ENCODE assay signal across 8 cellular contexts in the genomic region with DNA sequence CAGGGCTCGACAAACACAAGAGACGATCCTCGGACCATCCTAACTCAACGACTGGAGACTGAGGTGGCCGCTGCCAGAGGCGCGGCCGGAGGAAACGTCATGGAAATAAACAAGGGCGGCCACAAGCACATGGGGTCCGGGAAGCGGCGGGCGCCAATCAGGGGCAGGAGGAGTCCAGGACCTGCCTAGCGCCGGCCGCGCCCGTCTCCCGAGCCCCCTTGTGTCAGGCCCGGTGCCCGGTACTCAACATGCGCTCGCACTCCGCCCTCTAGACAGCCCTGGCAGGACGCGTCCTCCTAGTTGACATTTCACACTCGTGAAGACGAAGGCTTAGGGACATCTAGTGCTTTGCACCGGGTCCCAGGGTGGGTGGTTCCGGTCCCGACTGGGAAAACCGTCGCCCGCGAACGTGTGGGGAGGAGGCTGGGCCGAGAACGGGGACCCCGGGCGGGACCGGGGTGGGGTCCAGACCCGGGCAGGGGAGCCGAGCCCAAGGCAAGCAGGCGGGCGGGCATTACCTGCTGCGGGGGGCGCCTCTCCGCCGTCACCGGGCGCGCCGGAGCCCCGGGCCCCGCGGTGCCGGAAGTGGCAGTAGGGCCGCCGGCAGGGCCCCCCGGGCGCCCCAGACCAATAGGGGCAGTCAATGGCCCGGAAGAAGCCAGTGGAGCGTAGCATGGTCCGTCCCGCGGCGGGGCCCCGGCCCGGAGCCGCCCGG. TPM values are rescaled to one million over a fixed set of nuclear protein-coding genes. Genes with fewer than 3 reads are reported as not detected.
A peak's percentile ranks its signal among the peaks of the same experiment; 100 is the strongest.
DNase-seq lines count a peak whose midpoint lies in the region; TF ChIP-seq lines count a peak whose summit lies in the region.

No MANE protein-coding gene starts in this region.

- H3K4me1 ChIP-seq in NT2/D1 (ENCODE audit: insufficient read depth, insufficient read length) (peaks cover 22% of the 10 kb centered on the region), breast epithelium (peaks cover 25 to 48% of the 10 kb centered on the region in 2 donors), suprapubic skin (peaks cover 67% of the 10 kb centered on the region)

- H3K4me1 Mint-ChIP-seq in HFFc6 (ENCODE audit: low read depth): peaks cover 26% of the 10 kb centered on the region

- peak overlapping the region; percentile 98 for H3K4me3 Mint-ChIP-seq in HFFc6

- WGBS in suprapubic skin: no CpG with 5 or more reads among the region's 72 CpGs

- H3K27me3 ChIP-seq in NT2/D1 (ENCODE audit: insufficient read depth, insufficient read length) (no peaks in the 10 kb centered on the region), breast epithelium (no peaks in the 10 kb centered on the region), suprapubic skin (no peaks in the 10 kb centered on the region)

- H3K36me3 ChIP-seq in NT2/D1 (ENCODE audit: insufficient read depth, insufficient read length, low read length) (peaks cover 52% of the 10 kb centered on the region), breast epithelium (no peaks in the 10 kb centered on the region), suprapubic skin (no peaks in the 10 kb centered on the region)

- peak overlapping the region; percentile 98 for H3K9ac ChIP-seq in NT2/D1 (ENCODE audit: insufficient read length, low read depth)

- TF ChIP-seq POLR2A in breast epithelium (IDR thresholded peaks at IDR 0.05) (no peak), suprapubic skin (IDR thresholded peaks at IDR 0.05) (no peak)

- peaks cover 4% of the 10 kb centered on the region for H3K27me3 Mint-ChIP-seq in HFFc6 (ENCODE audit: insufficient read depth)

- H3K9me3 Mint-ChIP-seq in HFFc6: no peaks in the 10 kb centered on the region

- peaks cover 9% of the 10 kb centered on the region for H3K36me3 Mint-ChIP-seq in HFFc6 (ENCODE audit: low read depth)

- peak overlapping the region; percentile 98 for H3K27ac Mint-ChIP-seq in HFFc6

- TF ChIP-seq CTCF in HFFc6 (IDR thresholded peaks at IDR 0.05) (no peak), breast epithelium (IDR thresholded peaks at IDR 0.05) (no peak), suprapubic skin (IDR thresholded peaks at IDR 0.05) (no peak)

- DNase-seq in DMS 273 (lab: John Stamatoyannopoulos, UW; ENCODE audit: unreplicated experiment) (peak; percentile 73), DMS 273 treated with DMSO at 0.1 percent for 48 hours (lab: John Stamatoyannopoulos, UW) (no peak), HFFc6 (peak; percentile 63), NT2/D1 (ENCODE audit: low read depth, low spot score) (no peak), breast epithelium (ENCODE audit: low spot score in 2 of 2) (no peak), left kidney (ENCODE audit: low read depth, low spot score) (peak; percentile 64), suprapubic skin (ENCODE audit: low spot score in 2 of 2) (no peak), KG1 (lab: John Stamatoyannopoulos, UW) (no peak)

- intact Hi-C loops in breast epithelium (cut with DNase I; ENCODE audit: low total_unique reads): no loop called here

- TF ChIP-seq EP300 in suprapubic skin (IDR thresholded peaks at IDR 0.05): no peak

- peak overlapping the region; percentile 98 to 99 for H3K27ac ChIP-seq in breast epithelium
- H3K27ac ChIP-seq in suprapubic skin: peak overlapping the region; percentile 99

- H3K4me3 ChIP-seq in NT2/D1 (ENCODE audit: insufficient read length, low read depth) (peak overlapping the region; percentile 98), breast epithelium (peak overlapping the region; percentile 99 to 100 (median 100)), suprapubic skin (peak overlapping the region; percentile 96)

- H3K9me3 ChIP-seq in NT2/D1 (ENCODE audit: insufficient read depth, low read length) (no peaks in the 10 kb centered on the region), breast epithelium (no peaks in the 10 kb centered on the region), suprapubic skin (no peaks in the 10 kb centered on the region)

RNA-seq across cellular contexts. Expression of a gene that starts 0.4 kb away (rescaled TPM):
- total RNA-seq in HFFc6 (2021; fragmentation: NEBNext Ultra II Directional; extraction: Animal tissue kit (Norgen Biotek cat#: 25700)): 10 to 100 TPM; 32.9 to 38.2 (median 34.6) TPM
- total RNA-seq in breast epithelium (10 to 100 TPM; 10.4 to 25.2 (median 19.7) TPM), suprapubic skin (10 to 100 TPM; 31.8 to 63.1 (median 38.3) TPM)

RNA-seq across cellular contexts. Expression of a gene that starts 15.5 kb away (rescaled TPM):
- total RNA-seq in HFFc6 (2021; fragmentation: NEBNext Ultra II Directional; extraction: Animal tissue kit (Norgen Biotek cat#: 25700)): 10 to 100 TPM; 37.7 to 48.3 (median 41.6) TPM
- total RNA-seq in breast epithelium (1 to 10 TPM; 2.9 to 4.6 (median 4.1) TPM), suprapubic skin (10 to 100 TPM; 12.1 to 30.8 (median 20.9) TPM)

RNA-seq across cellular contexts. Expression of a gene that starts 35.8 kb away (rescaled TPM):
- total RNA-seq in HFFc6 (2021; fragmentation: NEBNext Ultra II Directional; extraction: Animal tissue kit (Norgen Biotek cat#: 25700)): 1 to 10 TPM; 4.9 to 8.8 (median 7.6) TPM
- 1 to 10 TPM in 2 of 3 donors, under 1 TPM in 1; 0.66 to 1.4 (median 1.0) TPM for total RNA-seq in breast epithelium
- 1 to 10 TPM; 1.5 to 3.8 (median 1.8) TPM for total RNA-seq in suprapubic skin

RNA-seq across cellular contexts. Expression of a gene that starts 37.5 kb away (rescaled TPM):
- total RNA-seq in HFFc6 (2021; fragmentation: NEBNext Ultra II Directional; extraction: Animal tissue kit (Norgen Biotek cat#: 25700)): 10 to 100 TPM; 61.0 to 80.0 (median 67.9) TPM
- 10 to 100 TPM; 62.4 to 81.3 (median 76.0) TPM for total RNA-seq in breast epithelium
- total RNA-seq in suprapubic skin: 100 to 1,000 TPM in 3 of 4 donors, 10 to 100 TPM in 1; 82.3 to 120 (median 110) TPM

RNA-seq across cellular contexts. Expression of a gene that starts 57.4 kb away (rescaled TPM):
- 1 to 10 TPM; 2.3 to 4.2 (median 3.0) TPM for total RNA-seq in HFFc6 (2021; fragmentation: NEBNext Ultra II Directional; extraction: Animal tissue kit (Norgen Biotek cat#: 25700))
- 1 to 10 TPM; 1.1 to 5.4 (median 4.9) TPM for total RNA-seq in breast epithelium
- total RNA-seq in suprapubic skin: 10 to 100 TPM; 13.4 to 26.7 (median 22.3) TPM

Comparison
In these comparisons a context has a peak if more than half of its experiments do, and no peak if none do; other contexts are left out.
1. DNase-seq: peak in DMS 273 (single experiment), HFFc6 (single experiment) and left kidney (single experiment); none in DMS 273 treated with DMSO at 0.1 percent for 48 hours (single experiment), NT2/D1 (single experiment), breast epithelium (0 of 2), suprapubic skin (0 of 2) and KG1 (single experiment).
2. Peak in every context shown above with its lines, with median percentiles within 50 percentile points of each other: H3K4me3 ChIP-seq.